22 cellular contexts compared by ENCODE assay signal in genomic region chr2:9298583-9298982, GRCh38.
DNase-seq lines count a peak whose midpoint lies in the region; ATAC-seq and TF ChIP-seq lines count a peak whose summit lies in the region.
"Had no signal": no experiment of that assay in that cellular context is flagged by ENCODE, and none has a peak within 500 bp of the region (broad histone marks: within the 10 kb centered on the region; RNA-seq: fewer than 3 reads in every experiment).

No MANE protein-coding gene starts in this region.

- peaks cover 87% of the 10 kb centered on the region for H3K79me2 ChIP-seq in osteoblast (ENCODE audit: insufficient read depth, low read length)

- H3K27ac ChIP-seq in BLaER1 (peak overlapping the region; percentile 47; the same call in 1 of the 2 replicates), angular gyrus (ENCODE audit: low read depth, low read length) (peak overlapping the region; percentile 44), epithelial cell of prostate (peak overlapping the region; percentile 92), osteoblast (ENCODE audit: low read depth, low read length) (peak overlapping the region; percentile 38)
- H3K27ac ChIP-seq: GM23248, SJSA1 had no signal

- no peaks in the 10 kb centered on the region for H3K9me3 ChIP-seq in BLaER1
- H3K9me3 ChIP-seq in osteoblast (ENCODE audit: low read depth, low read length) = no peaks in the 10 kb centered on the region
- H3K9me3 ChIP-seq: BE2C, Peyer's patch, SJSA1 had no signal

- H3K4me2 ChIP-seq in BLaER1 = peak overlapping the region; percentile 34; the same call in 1 of the 2 replicates
- H3K4me2 ChIP-seq in osteoblast (ENCODE audit: insufficient read depth, low read length) = no peak overlapping the region

- no peak overlapping the region for H3K4me3 ChIP-seq in BLaER1
- H3K4me3 ChIP-seq in osteoblast (ENCODE audit: insufficient read depth, low read length) = no peak overlapping the region
- H3K4me3 ChIP-seq: GM23248, Peyer's patch, SJSA1 had no signal

- peaks cover 76% of the 10 kb centered on the region for H3K36me3 ChIP-seq in BLaER1
- H3K36me3 ChIP-seq in osteoblast (ENCODE audit: insufficient read depth, low read length) = peaks cover 42% of the 10 kb centered on the region

- H2AFZ ChIP-seq in osteoblast (ENCODE audit: low read length) = no peak overlapping the region
- H2AFZ ChIP-seq: GM23248 had no signal

- H3K4me1 ChIP-seq in BLaER1 = peaks cover 68% of the 10 kb centered on the region
- H3K4me1 ChIP-seq in osteoblast (ENCODE audit: insufficient read depth, low read length) = peaks cover 9% of the 10 kb centered on the region
- H3K4me1 ChIP-seq: SJSA1 had no signal

- H3K27me3 ChIP-seq in BLaER1 = no peaks in the 10 kb centered on the region
- H3K27me3 ChIP-seq in osteoblast (ENCODE audit: insufficient read depth, low read length) = no peaks in the 10 kb centered on the region
- H3K27me3 ChIP-seq: BE2C, Peyer's patch, SJSA1 had no signal

- no peak for ATAC-seq in GM18505 (IDR thresholded peaks at IDR 0.05; ENCODE audit: unreplicated experiment)
- ATAC-seq: Right ventricle myocardium inferior had no signal

- TF ChIP-seq POLR2A in GM18505 (IDR thresholded peaks at IDR 0.05; ENCODE audit: borderline replicate concordance, extremely low read depth, insufficient read depth, insufficient read length) = no peak

- H4K20me1 ChIP-seq in BLaER1 (peaks cover 71% of the 10 kb centered on the region), osteoblast (ENCODE audit: insufficient read depth, low read length) (peaks cover 17% of the 10 kb centered on the region)

- no peak for TF ChIP-seq CTCF in osteoblast (IDR thresholded peaks at IDR 0.05; ENCODE audit: extremely low read depth, low read depth, low read length)

- H3K9ac ChIP-seq in BLaER1 = no peak overlapping the region
- H3K9ac ChIP-seq: GM23248 had no signal

- no peak for DNase-seq in epithelial cell of prostate (ENCODE audit: low read depth, low spot score)
- no peak for DNase-seq in osteoblast (ENCODE audit: insufficient read length, low spot score, missing footprints)
- no peak for DNase-seq in activated naive CD4-positive, alpha-beta T cell treated with anti-CD3 and anti-CD28 coated beads, Interleukin-2, amount 50 U/mL, for 16 hours
- DNase-seq in A172 (ENCODE audit: low spot score) = no peak
- DNase-seq in NCI-H2029 (lab: John Stamatoyannopoulos, UW) = no peak
- DNase-seq: BE2C; CD4-positive, alpha-beta T cell; COR-L47; DMS79; GM23248; HCEC 1CT; MV-4-11; NCI-H1105 treated with DMSO at 0.1 percent for 48 hours; NCI-H2081; NCI-H446; NCI-H526; Peyer's patch had no signal

Comparison
In these comparisons a context has a peak if more than half of its experiments do, and no peak if none do; other contexts are left out.
1. H3K27ac ChIP-seq: peak in every context shown above with its lines; median percentile 92 in epithelial cell of prostate; 47 in BLaER1; 44 in angular gyrus; 38 in osteoblast.